In the genomic region with DNA sequence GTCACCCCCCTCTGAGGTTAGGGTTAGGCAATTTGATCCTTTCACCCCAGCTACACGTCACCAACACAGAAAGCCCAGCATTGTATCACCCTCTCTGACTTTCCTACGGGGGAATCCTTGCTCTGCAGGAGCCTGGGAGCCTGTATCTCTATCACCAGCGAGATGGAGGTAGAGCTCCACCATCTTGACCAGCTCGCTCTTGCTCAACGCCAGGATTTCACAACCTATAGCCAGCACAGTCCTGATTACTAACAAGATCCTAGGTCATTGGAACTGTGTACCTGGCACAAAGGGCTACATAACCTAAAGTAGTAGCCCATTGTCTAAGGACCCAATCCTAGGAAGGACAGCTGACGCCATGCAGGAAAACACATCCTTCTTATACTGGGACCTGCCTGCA, we compare ENCODE assay signal across 1 cellular context.
TF ChIP-seq lines count a peak whose summit lies in the region.

No MANE protein-coding gene starts in this region.

TF ChIP-seq in GM23338, 12 proteins besides CTCF, POLR2A, EP300 and RAD21 (continued from another document):
- TF ChIP-seq, protein P1, sequence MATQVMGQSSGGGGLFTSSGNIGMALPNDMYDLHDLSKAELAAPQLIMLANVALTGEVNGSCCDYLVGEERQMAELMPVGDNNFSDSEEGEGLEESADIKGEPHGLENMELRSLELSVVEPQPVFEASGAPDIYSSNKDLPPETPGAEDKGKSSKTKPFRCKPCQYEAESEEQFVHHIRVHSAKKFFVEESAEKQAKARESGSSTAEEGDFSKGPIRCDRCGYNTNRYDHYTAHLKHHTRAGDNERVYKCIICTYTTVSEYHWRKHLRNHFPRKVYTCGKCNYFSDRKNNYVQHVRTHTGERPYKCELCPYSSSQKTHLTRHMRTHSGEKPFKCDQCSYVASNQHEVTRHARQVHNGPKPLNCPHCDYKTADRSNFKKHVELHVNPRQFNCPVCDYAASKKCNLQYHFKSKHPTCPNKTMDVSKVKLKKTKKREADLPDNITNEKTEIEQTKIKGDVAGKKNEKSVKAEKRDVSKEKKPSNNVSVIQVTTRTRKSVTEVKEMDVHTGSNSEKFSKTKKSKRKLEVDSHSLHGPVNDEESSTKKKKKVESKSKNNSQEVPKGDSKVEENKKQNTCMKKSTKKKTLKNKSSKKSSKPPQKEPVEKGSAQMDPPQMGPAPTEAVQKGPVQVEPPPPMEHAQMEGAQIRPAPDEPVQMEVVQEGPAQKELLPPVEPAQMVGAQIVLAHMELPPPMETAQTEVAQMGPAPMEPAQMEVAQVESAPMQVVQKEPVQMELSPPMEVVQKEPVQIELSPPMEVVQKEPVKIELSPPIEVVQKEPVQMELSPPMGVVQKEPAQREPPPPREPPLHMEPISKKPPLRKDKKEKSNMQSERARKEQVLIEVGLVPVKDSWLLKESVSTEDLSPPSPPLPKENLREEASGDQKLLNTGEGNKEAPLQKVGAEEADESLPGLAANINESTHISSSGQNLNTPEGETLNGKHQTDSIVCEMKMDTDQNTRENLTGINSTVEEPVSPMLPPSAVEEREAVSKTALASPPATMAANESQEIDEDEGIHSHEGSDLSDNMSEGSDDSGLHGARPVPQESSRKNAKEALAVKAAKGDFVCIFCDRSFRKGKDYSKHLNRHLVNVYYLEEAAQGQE (IDR thresholded peaks at IDR 0.05; ENCODE audit: unreplicated experiment) = no peak
- no peak for TF ChIP-seq STAT1 (IDR thresholded peaks at IDR 0.05; ENCODE audit: unreplicated experiment)
- no peak for TF ChIP-seq ZNF114 (CRISPR knock-in tag; IDR thresholded peaks at IDR 0.05)
- TF ChIP-seq EZH2 (IDR thresholded peaks at IDR 0.05; ENCODE audit: low read depth, unreplicated experiment) = no peak
- TF ChIP-seq JUNB (IDR thresholded peaks at IDR 0.05; ENCODE audit: unreplicated experiment) = no peak
- no peak for TF ChIP-seq NANOG (IDR thresholded peaks at IDR 0.05; ENCODE audit: borderline replicate concordance)
- TF ChIP-seq POLR2AphosphoS5 (IDR thresholded peaks at IDR 0.05; ENCODE audit: low read depth) = no peak
